Comparison of ENCODE assay signal across 1 cellular context in the genomic region with DNA sequence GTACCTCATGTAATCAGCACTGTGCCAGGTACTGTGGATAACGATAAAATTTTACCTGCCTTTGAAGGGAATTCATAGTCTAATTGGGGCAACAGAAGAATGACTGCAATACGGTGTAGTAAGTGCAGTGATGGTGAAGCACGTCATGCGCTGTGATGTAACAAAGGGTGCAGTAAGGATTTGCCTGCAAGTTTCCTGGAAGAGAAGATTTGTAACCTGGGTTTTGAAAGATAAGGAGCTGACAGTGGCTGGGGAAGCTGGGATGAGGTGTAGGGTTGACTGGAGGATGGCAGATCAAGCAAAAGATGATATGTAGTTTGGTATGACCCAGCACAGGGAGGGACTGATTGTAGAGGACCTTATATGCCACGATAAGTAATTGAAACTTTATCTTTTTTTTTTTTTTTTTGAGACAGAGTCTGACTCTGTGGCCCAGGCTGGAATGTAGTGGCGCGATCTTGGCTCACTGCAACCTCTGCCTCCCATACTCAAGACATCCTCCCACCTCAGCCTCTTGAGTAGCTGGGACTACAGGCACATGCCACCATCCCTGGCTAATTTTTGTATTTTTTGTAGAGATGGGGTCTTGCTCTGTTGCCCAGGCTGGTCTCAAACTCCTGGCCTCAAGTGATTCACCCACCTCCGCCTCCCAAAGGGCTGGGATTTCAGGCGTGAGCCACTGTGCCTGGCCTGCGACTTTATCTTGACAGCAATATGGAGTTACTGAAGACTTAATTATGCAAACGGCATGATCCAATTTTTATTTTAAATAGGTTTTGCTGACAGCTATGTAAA.
TF ChIP-seq lines count a peak whose summit lies in the region.

No MANE protein-coding gene starts in this region.

TF ChIP-seq in K562, 482 proteins besides CTCF, POLR2A, EP300 and RAD21 (continued from another document and continues in another):
- TF ChIP-seq TFAP4 (CRISPR knock-in tag; IDR thresholded peaks at IDR 0.05; ENCODE audit: borderline replicate concordance) = 0 out of 2 replicates have a peak, but pooled peaks have one; percentile 25
- peak; percentile 78 for TF ChIP-seq SMARCA4 (IDR thresholded peaks at IDR 0.05)
- peak; percentile 93 for TF ChIP-seq ATF7 (IDR thresholded peaks at IDR 0.05)
- peak; percentile 61; the same call in 1 of the 2 replicates for TF ChIP-seq MECOM (CRISPR knock-in tag; IDR thresholded peaks at IDR 0.05)
- TF ChIP-seq HLTF (IDR thresholded peaks at IDR 0.05) = no peak
- TF ChIP-seq, protein P1, sequence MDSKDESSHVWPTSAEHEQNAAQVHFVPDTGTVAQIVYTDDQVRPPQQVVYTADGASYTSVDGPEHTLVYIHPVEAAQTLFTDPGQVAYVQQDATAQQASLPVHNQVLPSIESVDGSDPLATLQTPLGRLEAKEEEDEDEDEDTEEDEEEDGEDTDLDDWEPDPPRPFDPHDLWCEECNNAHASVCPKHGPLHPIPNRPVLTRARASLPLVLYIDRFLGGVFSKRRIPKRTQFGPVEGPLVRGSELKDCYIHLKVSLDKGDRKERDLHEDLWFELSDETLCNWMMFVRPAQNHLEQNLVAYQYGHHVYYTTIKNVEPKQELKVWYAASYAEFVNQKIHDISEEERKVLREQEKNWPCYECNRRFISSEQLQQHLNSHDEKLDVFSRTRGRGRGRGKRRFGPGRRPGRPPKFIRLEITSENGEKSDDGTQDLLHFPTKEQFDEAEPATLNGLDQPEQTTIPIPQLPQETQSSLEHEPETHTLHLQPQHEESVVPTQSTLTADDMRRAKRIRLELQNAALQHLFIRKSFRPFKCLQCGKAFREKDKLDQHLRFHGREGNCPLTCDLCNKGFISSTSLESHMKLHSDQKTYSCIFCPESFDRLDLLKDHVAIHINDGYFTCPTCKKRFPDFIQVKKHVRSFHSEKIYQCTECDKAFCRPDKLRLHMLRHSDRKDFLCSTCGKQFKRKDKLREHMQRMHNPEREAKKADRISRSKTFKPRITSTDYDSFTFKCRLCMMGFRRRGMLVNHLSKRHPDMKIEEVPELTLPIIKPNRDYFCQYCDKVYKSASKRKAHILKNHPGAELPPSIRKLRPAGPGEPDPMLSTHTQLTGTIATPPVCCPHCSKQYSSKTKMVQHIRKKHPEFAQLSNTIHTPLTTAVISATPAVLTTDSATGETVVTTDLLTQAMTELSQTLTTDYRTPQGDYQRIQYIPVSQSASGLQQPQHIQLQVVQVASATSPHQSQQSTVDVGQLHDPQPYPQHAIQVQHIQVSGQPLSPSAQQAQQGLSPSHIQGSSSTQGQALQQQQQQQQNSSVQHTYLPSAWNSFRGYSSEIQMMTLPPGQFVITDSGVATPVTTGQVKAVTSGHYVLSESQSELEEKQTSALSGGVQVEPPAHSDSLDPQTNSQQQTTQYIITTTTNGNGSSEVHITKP (IDR thresholded peaks at IDR 0.05; ENCODE audit: partially characterized antibody) = peak; percentile 95
- TF ChIP-seq CREB1 (IDR thresholded peaks at IDR 0.05) = peak; percentile 90
- TF ChIP-seq CREB1 (CRISPR knock-in tag; IDR thresholded peaks at IDR 0.05) = peak; percentile 78; the same call in 1 of the 2 replicates
- TF ChIP-seq, protein P2, sequence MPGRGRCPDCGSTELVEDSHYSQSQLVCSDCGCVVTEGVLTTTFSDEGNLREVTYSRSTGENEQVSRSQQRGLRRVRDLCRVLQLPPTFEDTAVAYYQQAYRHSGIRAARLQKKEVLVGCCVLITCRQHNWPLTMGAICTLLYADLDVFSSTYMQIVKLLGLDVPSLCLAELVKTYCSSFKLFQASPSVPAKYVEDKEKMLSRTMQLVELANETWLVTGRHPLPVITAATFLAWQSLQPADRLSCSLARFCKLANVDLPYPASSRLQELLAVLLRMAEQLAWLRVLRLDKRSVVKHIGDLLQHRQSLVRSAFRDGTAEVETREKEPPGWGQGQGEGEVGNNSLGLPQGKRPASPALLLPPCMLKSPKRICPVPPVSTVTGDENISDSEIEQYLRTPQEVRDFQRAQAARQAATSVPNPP (IDR thresholded peaks at IDR 0.05; ENCODE audit: borderline replicate concordance, insufficient read depth, insufficient read length) = no peak
- TF ChIP-seq NFE2L1 (tag; IDR thresholded peaks at IDR 0.05; ENCODE audit: borderline replicate concordance, low read depth) = no peak
- peak; percentile 59 for TF ChIP-seq FOSL1 (tag; conservative IDR thresholded peaks at IDR 0.05)
- no peak for TF ChIP-seq HDAC8 (tag; IDR thresholded peaks at IDR 0.05)
- TF ChIP-seq NCOR1 (IDR thresholded peaks at IDR 0.05) = peak; percentile 62; the same call in 1 of the 2 replicates
- no peak for TF ChIP-seq CREBBP (IDR thresholded peaks at IDR 0.05; ENCODE audit: low read depth, low read length)
- TF ChIP-seq ZNF232 (CRISPR knock-in tag; IDR thresholded peaks at IDR 0.05) = no peak
- TF ChIP-seq NCOA1 (IDR thresholded peaks at IDR 0.05; ENCODE audit: low read depth) = peak; percentile 87
- peak; percentile 83 for TF ChIP-seq CBFA2T3 (IDR thresholded peaks at IDR 0.05)
- no peak for TF ChIP-seq CBX8 (IDR thresholded peaks at IDR 0.05; ENCODE audit: borderline replicate concordance, extremely low read depth, low read depth, low read length, poor library complexity, severe bottlenecking)
- peak; percentile 16; the same call in 1 of the 2 replicates for TF ChIP-seq KHSRP (IDR thresholded peaks at IDR 0.05)
- no peak; the same call in 1 of the 2 replicates for TF ChIP-seq MTA1 (IDR thresholded peaks at IDR 0.05; ENCODE audit: borderline replicate concordance)
- TF ChIP-seq HMG20A (CRISPR knock-in tag; conservative IDR thresholded peaks at IDR 0.05) = no peak
- no peak for TF ChIP-seq ZNF217 (CRISPR knock-in tag; IDR thresholded peaks at IDR 0.05)
- TF ChIP-seq POLR2G (IDR thresholded peaks at IDR 0.05; ENCODE audit: low read depth, low read length) = no peak
- peak; percentile 57; the same call in 1 of the 2 replicates for TF ChIP-seq SMARCE1 (IDR thresholded peaks at IDR 0.05)
- TF ChIP-seq ARNT (IDR thresholded peaks at IDR 0.05) = peak in 1 of 2 experiments; percentile 66; a peak in 1 of 4 replicates
- TF ChIP-seq NRF1 (conservative IDR thresholded peaks at IDR 0.05 in 1 of 2, IDR thresholded peaks at IDR 0.05 in 1 of 2) = peak; percentile 64 to 70
- TF ChIP-seq GATA2 (CRISPR knock-in tag; IDR thresholded peaks at IDR 0.05) = no peak
- no peak for TF ChIP-seq KDM2B (CRISPR knock-in tag; IDR thresholded peaks at IDR 0.05)
- TF ChIP-seq FOXM1 (IDR thresholded peaks at IDR 0.05; ENCODE audit: low read depth) = peak; percentile 33; the same call in 1 of the 2 replicates
- no peak for TF ChIP-seq FOXM1 (CRISPR knock-in tag; IDR thresholded peaks at IDR 0.05; ENCODE audit: low read depth)
- no peak for TF ChIP-seq L3MBTL2 (IDR thresholded peaks at IDR 0.05)
- peak; percentile 91 for TF ChIP-seq CREM (IDR thresholded peaks at IDR 0.05; ENCODE audit: low read depth)
- TF ChIP-seq YBX1 (IDR thresholded peaks at IDR 0.05) = no peak
- no peak for TF ChIP-seq MBD2 (IDR thresholded peaks at IDR 0.05; ENCODE audit: borderline replicate concordance, low read depth)
- peak; percentile 34 for TF ChIP-seq RBM25 (IDR thresholded peaks at IDR 0.05; ENCODE audit: low read depth, low read length, severe bottlenecking)
- TF ChIP-seq EGR1 (conservative IDR thresholded peaks at IDR 0.05) = no peak
- no peak for TF ChIP-seq SIX5 (IDR thresholded peaks at IDR 0.05; ENCODE audit: borderline replicate concordance in 1 of 2, insufficient read depth in 1 of 2, low read depth in 1 of 2, low read length in 2 of 2)
- no peak for TF ChIP-seq FOS (IDR thresholded peaks at IDR 0.05; ENCODE audit: extremely low read depth, insufficient read length)
- TF ChIP-seq CBFA2T2 (conservative IDR thresholded peaks at IDR 0.05) = peak; percentile 62
- no peak for TF ChIP-seq FUS (optimal IDR thresholded peaks at IDR 0.05; ENCODE audit: low read depth, low read length)
- no peak for TF ChIP-seq SMARCB1 (IDR thresholded peaks at IDR 0.05; ENCODE audit: insufficient read length, low read depth)
- 0 out of 2 replicates have a peak, but pooled peaks have one; percentile 23 for TF ChIP-seq GABPA (tag; conservative IDR thresholded peaks at IDR 0.05; ENCODE audit: low read depth)
- TF ChIP-seq ZNF609 (CRISPR knock-in tag; IDR thresholded peaks at IDR 0.05; ENCODE audit: borderline replicate concordance) = no peak
- TF ChIP-seq STAT5A (IDR thresholded peaks at IDR 0.05; ENCODE audit: borderline replicate concordance, low read length) = peak; percentile 84
- no peak for TF ChIP-seq FOXK1 (CRISPR knock-in tag; IDR thresholded peaks at IDR 0.05; ENCODE audit: borderline replicate concordance)
- TF ChIP-seq, protein P3, sequence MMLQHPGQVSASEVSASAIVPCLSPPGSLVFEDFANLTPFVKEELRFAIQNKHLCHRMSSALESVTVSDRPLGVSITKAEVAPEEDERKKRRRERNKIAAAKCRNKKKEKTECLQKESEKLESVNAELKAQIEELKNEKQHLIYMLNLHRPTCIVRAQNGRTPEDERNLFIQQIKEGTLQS (IDR thresholded peaks at IDR 0.05) = peak; percentile 85
- TF ChIP-seq, protein P3 (CRISPR knock-in tag; conservative IDR thresholded peaks at IDR 0.05) = no peak
- TF ChIP-seq, protein P4, sequence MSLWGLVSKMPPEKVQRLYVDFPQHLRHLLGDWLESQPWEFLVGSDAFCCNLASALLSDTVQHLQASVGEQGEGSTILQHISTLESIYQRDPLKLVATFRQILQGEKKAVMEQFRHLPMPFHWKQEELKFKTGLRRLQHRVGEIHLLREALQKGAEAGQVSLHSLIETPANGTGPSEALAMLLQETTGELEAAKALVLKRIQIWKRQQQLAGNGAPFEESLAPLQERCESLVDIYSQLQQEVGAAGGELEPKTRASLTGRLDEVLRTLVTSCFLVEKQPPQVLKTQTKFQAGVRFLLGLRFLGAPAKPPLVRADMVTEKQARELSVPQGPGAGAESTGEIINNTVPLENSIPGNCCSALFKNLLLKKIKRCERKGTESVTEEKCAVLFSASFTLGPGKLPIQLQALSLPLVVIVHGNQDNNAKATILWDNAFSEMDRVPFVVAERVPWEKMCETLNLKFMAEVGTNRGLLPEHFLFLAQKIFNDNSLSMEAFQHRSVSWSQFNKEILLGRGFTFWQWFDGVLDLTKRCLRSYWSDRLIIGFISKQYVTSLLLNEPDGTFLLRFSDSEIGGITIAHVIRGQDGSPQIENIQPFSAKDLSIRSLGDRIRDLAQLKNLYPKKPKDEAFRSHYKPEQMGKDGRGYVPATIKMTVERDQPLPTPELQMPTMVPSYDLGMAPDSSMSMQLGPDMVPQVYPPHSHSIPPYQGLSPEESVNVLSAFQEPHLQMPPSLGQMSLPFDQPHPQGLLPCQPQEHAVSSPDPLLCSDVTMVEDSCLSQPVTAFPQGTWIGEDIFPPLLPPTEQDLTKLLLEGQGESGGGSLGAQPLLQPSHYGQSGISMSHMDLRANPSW (CRISPR knock-in tag; IDR thresholded peaks at IDR 0.05) = no peak
- TF ChIP-seq KDM1A (IDR thresholded peaks at IDR 0.05) = peak; percentile 77 to 78
- TF ChIP-seq NFIX (CRISPR knock-in tag; IDR thresholded peaks at IDR 0.05; ENCODE audit: low read depth) = no peak
- TF ChIP-seq JUN (IDR thresholded peaks at IDR 0.05; ENCODE audit: borderline replicate concordance, low read depth, low read length) = 0 out of 2 replicates have a peak, but pooled peaks have one; percentile 32
- TF ChIP-seq JUN (CRISPR knock-in tag; IDR thresholded peaks at IDR 0.05; ENCODE audit: borderline replicate concordance) = no peak
- no peak for TF ChIP-seq ZNF143 (CRISPR knock-in tag; IDR thresholded peaks at IDR 0.05)
- TF ChIP-seq POLR2H (tag; IDR thresholded peaks at IDR 0.05; ENCODE audit: low read depth) = 0 out of 2 replicates have a peak, but pooled peaks have one; percentile 13
- no peak for TF ChIP-seq ZNF695 (CRISPR knock-in tag; IDR thresholded peaks at IDR 0.05)
- TF ChIP-seq MTA2 (IDR thresholded peaks at IDR 0.05; ENCODE audit: low read depth) = peak; percentile 59; the same call in 1 of the 2 replicates
- no peak for TF ChIP-seq MEF2A (IDR thresholded peaks at IDR 0.05; ENCODE audit: control insufficient read depth, low read depth, low read length)
- no peak for TF ChIP-seq SP1 (CRISPR knock-in tag; IDR thresholded peaks at IDR 0.05)
- peak in 1 of 2 experiments; percentile 54; a peak in 1 of 4 replicates for TF ChIP-seq TRIM24 (IDR thresholded peaks at IDR 0.05)
- TF ChIP-seq PHB (CRISPR knock-in tag; IDR thresholded peaks at IDR 0.05) = no peak
